In the genomic region with DNA sequence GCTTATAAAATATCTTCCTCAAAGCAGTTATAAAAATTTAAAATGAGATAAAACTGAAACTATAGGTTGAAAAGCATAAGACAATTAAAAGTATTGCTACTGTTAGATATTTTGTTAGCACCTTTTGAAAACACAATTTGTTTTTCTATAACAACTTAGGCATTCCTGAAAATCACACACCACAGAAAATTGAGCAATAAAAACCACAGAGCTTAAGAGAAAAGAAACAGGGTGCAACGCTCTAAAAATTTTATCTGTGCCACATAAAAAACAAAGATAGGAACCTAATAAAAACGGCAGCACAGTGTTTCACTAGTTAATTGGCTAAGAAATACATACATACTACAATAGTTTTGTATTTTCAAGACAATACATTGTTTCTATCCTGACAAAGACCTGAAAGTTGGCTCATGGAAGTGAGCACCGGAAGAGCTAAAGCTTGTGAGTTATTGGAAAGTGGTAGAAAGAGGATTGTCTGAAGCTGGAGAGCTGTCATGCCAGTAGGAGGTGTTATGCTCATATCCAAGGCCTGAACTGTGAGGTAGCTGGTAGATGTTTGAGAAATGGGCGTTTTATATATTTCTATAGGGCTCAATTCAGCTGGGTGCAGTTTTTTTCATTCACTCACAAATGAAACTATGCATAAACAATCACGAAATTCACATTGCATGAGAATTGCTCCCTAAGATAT, we compare ENCODE assay signal across 17 cellular contexts. TPM values are rescaled to one million over a fixed set of nuclear protein-coding genes. Genes with fewer than 3 reads are reported as not detected.
A peak's percentile ranks its signal among the peaks of the same experiment; 100 is the strongest.
DNase-seq lines count a peak whose midpoint lies in the region; TF ChIP-seq lines count a peak whose summit lies in the region.
"Had no signal": no experiment of that assay in that cellular context is flagged by ENCODE, and none has a peak within 500 bp of the region (broad histone marks: within the 10 kb centered on the region; RNA-seq: fewer than 3 reads in every experiment).

No MANE protein-coding gene starts in this region.

- in situ Hi-C loops in ACHN (cut with HindIII; ENCODE audit: low pct_ligation_motif_present, low pct_unique_long_range_greater_than_20kb, low sequenced_read_pairs): no loop called here

- H3K4me3 ChIP-seq in H7 (ENCODE audit: insufficient read depth, low read depth, low read length): no peak overlapping the region
- H3K4me3 ChIP-seq in OCI-LY3 (ENCODE audit: low read length): peak overlapping the region; percentile 7; the same call in 1 of the 2 replicates
- no peak overlapping the region for H3K4me3 ChIP-seq in fibroblast of mammary gland (ENCODE audit: control insufficient read depth, low read depth, low read length)
- H3K4me3 ChIP-seq: cardiac muscle cell, pancreas had no signal

- H4K20me1 ChIP-seq in OCI-LY3 (ENCODE audit: insufficient read depth, low read length): no peaks in the 10 kb centered on the region

- H3K27ac ChIP-seq in OCI-LY3 (ENCODE audit: low read length) (no peak overlapping the region), substantia nigra (ENCODE audit: low read depth, low read length, poor library complexity, severe bottlenecking) (no peak overlapping the region)
- H3K27ac ChIP-seq: cardiac muscle cell, pancreas had no signal

- no peaks in the 10 kb centered on the region for H3K79me2 ChIP-seq in OCI-LY3 (ENCODE audit: low read length)

- peak; percentile 41 for TF ChIP-seq CTCF in OCI-LY3 (IDR thresholded peaks at IDR 0.05; ENCODE audit: low read depth, low read length)
- no peak for TF ChIP-seq CTCF in fibroblast of mammary gland (conservative IDR thresholded peaks at IDR 0.05; ENCODE audit: control insufficient read depth, insufficient read depth, low read depth, low read length)

- H3K36me3 ChIP-seq in H7 (replicated peaks; ENCODE audit: control insufficient read depth, insufficient read depth, low read length): no peaks in the 10 kb centered on the region
- no peaks in the 10 kb centered on the region for H3K36me3 ChIP-seq in OCI-LY3 (replicated peaks; ENCODE audit: low read depth, low read length)
- H3K36me3 ChIP-seq: BE2C, cardiac muscle cell, pancreas had no signal

- peak; percentile 8 for DNase-seq in ACHN
- peak; percentile 14 for DNase-seq in H7
- DNase-seq in fibroblast of mammary gland (ENCODE audit: low read depth): peak; percentile 11
- no peak for DNase-seq in iPS-NIHi11 (ENCODE audit: low spot score)
- DNase-seq in substantia nigra (lab: John Stamatoyannopoulos, UW): no peak
- no peak for DNase-seq in dedifferentiated amniotic fluid mesenchymal stem cell (ENCODE audit: extremely low spot score)
- no peak for DNase-seq in stimulated activated CD8-positive, alpha-beta memory T cell treated with anti-CD3 and anti-CD28 coated beads, Interleukin-4, amount 100 ng/mL, for 48 hours
- DNase-seq: activated CD4-positive, alpha-beta T cell treated with anti-CD3 and anti-CD28 coated beads for 1 hour; activated T-cell treated with anti-CD3 and anti-CD28 coated beads for 4 hours; BE2C; NCI-H1092; NCI-H226; pancreas; stimulated activated CD4-positive, alpha-beta T cell treated with anti-CD3 and anti-CD28 coated beads, Interleukin-12 subunit alpha, Interleukin-12 subunit beta, amount 100 ng/mL, for 4 hours; T-cell had no signal

- 0 out of 2 replicates have a peak overlapping the region, but pooled peaks have one; percentile 48 for H2AFZ ChIP-seq in OCI-LY3 (ENCODE audit: low read depth, low read length)

- H3K27me3 ChIP-seq in H7 (ENCODE audit: control insufficient read depth, insufficient read depth, low read length) (no peaks in the 10 kb centered on the region), OCI-LY3 (ENCODE audit: low read depth, low read length) (0 out of 2 replicates have a peak, but pooled peaks cover 4% of the 10 kb centered on the region)
- H3K27me3 ChIP-seq: BE2C, cardiac muscle cell, pancreas had no signal

- no peaks in the 10 kb centered on the region for H3K9me3 ChIP-seq in OCI-LY3 (ENCODE audit: insufficient read depth, low read length)
- H3K9me3 ChIP-seq: BE2C, pancreas had no signal

- H3K4me1 ChIP-seq in OCI-LY3 (ENCODE audit: low read length): no peaks in the 10 kb centered on the region
- H3K4me1 ChIP-seq: BE2C, pancreas had no signal

- H3K4me2 ChIP-seq in OCI-LY3 (ENCODE audit: low read length): peak overlapping the region; percentile 34

- H3K9ac ChIP-seq in OCI-LY3 (ENCODE audit: low read length): no peak overlapping the region

RNA-seq across cellular contexts. Expression of gene RGS7, which starts 45.8 kb away (rescaled TPM):
- total RNA-seq in H7 (2014; rRNA removed; shearing (Covaris generic)): 1.6 and 2.5 TPM in 2 replicates
- total RNA-seq: cardiac muscle cell, T-cell had no signal

Comparison
In these comparisons a context has a peak if more than half of its experiments do, and no peak if none do; other contexts are left out.
1. DNase-seq: peak in ACHN (single experiment), H7 (single experiment) and fibroblast of mammary gland (single experiment); none in iPS-NIHi11 (single experiment), substantia nigra (0 of 49), dedifferentiated amniotic fluid mesenchymal stem cell (single experiment) and stimulated activated CD8-positive, alpha-beta memory T cell treated with anti-CD3 and anti-CD28 coated beads, Interleukin-4, amount 100 ng/mL, for 48 hours (single experiment).